In genomic region chr10:101355307-101355706, GRCh38 we compare ENCODE assay signal across 9 cellular contexts. TPM values are rescaled to one million over a fixed set of nuclear protein-coding genes. Genes with fewer than 3 reads are reported as not detected.
DNase-seq lines count a peak whose midpoint lies in the region; ATAC-seq and TF ChIP-seq lines count a peak whose summit lies in the region.
"Had no signal": no experiment of that assay in that cellular context is flagged by ENCODE, and none has a peak within 500 bp of the region (broad histone marks: within the 10 kb centered on the region; RNA-seq: fewer than 3 reads in every experiment).

No MANE protein-coding gene starts in this region.

- peaks cover 28% of the 10 kb centered on the region for H3K4me1 Mint-ChIP-seq in chondrocyte (ENCODE audit: low read depth)
- peaks cover 20 to 43% (median 35%) of the 10 kb centered on the region in 4 donors for H3K4me1 Mint-ChIP-seq in naive thymus-derived CD8-positive, alpha-beta T cell

- no peak for DNase-seq in Jurkat, Clone E6-1 (ENCODE audit: low read depth, low spot score)
- DNase-seq in chondrocyte (ENCODE audit: low spot score) = no peak
- no peak for DNase-seq in naive thymus-derived CD8-positive, alpha-beta T cell
- DNase-seq in stimulated activated CD4-positive, alpha-beta T cell treated with anti-CD3 and anti-CD28 coated beads, Interleukin-15, amount 100 ng/mL, for 24 hours = no peak
- DNase-seq in central memory CD4-positive, alpha-beta T cell = no peak
- DNase-seq: GOT3 had no signal

- POLR2A ChIA-PET in naive thymus-derived CD8-positive, alpha-beta T cell (lab: Charles Lee) = interaction anchor here (1.2 to 1.5 kb wide), 2 partner anchors 8 to 24 kb away, joined by 3 read pairs; no protein-coding TSS in a partner anchor

- ATAC-seq in naive thymus-derived CD8-positive, alpha-beta T cell = no peak
- ATAC-seq in GM21367 (IDR thresholded peaks at IDR 0.05; ENCODE audit: unreplicated experiment) = no peak
- no peak for ATAC-seq in GM18511 (IDR thresholded peaks at IDR 0.05; ENCODE audit: unreplicated experiment)

- H3K4me3 Mint-ChIP-seq in chondrocyte (ENCODE audit: unreplicated experiment) = peak overlapping the region; percentile 98
- peak overlapping the region; percentile 94 to 100 (median 98) for H3K4me3 Mint-ChIP-seq in naive thymus-derived CD8-positive, alpha-beta T cell

- H3K9me3 ChIP-seq in BLaER1 = no peaks in the 10 kb centered on the region

- no peak overlapping the region for H3K27ac ChIP-seq in BLaER1

- H4K20me1 ChIP-seq in BLaER1 = peaks cover 56% of the 10 kb centered on the region

- no peaks in the 10 kb centered on the region for H3K9me3 Mint-ChIP-seq in chondrocyte (ENCODE audit: low read depth)
- H3K9me3 Mint-ChIP-seq in naive thymus-derived CD8-positive, alpha-beta T cell = no peaks in the 10 kb centered on the region

- peaks cover 20% of the 10 kb centered on the region for H3K4me1 ChIP-seq in BLaER1

- peaks cover 4% of the 10 kb centered on the region for H3K27me3 Mint-ChIP-seq in chondrocyte (ENCODE audit: low read depth)
- peaks cover 2 to 16% (median 7%) of the 10 kb centered on the region in 5 donors for H3K27me3 Mint-ChIP-seq in naive thymus-derived CD8-positive, alpha-beta T cell

- peak overlapping the region; percentile 96 for H3K4me2 ChIP-seq in BLaER1

- no peaks in the 10 kb centered on the region for H3K36me3 Mint-ChIP-seq in chondrocyte (ENCODE audit: low read depth)
- H3K36me3 Mint-ChIP-seq in naive thymus-derived CD8-positive, alpha-beta T cell = peaks cover 0 to 8% (median 0%) of the 10 kb centered on the region in 3 donors

- no peak for TF ChIP-seq CTCF in chondrocyte (IDR thresholded peaks at IDR 0.05)

- peak overlapping the region; percentile 99 for H3K27ac Mint-ChIP-seq in chondrocyte (ENCODE audit: unreplicated experiment)
- H3K27ac Mint-ChIP-seq in naive thymus-derived CD8-positive, alpha-beta T cell = peak overlapping the region in 9 of 10 donors; percentile 37 to 99 (median 98)

- H3K27me3 ChIP-seq in BLaER1 = no peaks in the 10 kb centered on the region

- H3K36me3 ChIP-seq in BLaER1 = peaks cover 3% of the 10 kb centered on the region; the same call in 1 of the 2 replicates

- H3K4me3 ChIP-seq in BLaER1 = peak overlapping the region; percentile 90
- H3K4me3 ChIP-seq in Jurkat, Clone E6-1 (ENCODE audit: low read length) = peak overlapping the region; percentile 72; the same call in 1 of the 2 replicates

- peak overlapping the region; percentile 90 for H3K9ac ChIP-seq in BLaER1

RNA-seq across cellular contexts. Expression of gene BTRC, which starts 1.3 kb away (rescaled TPM):
- 12.9 TPM for polyA plus RNA-seq in Jurkat, Clone E6-1 (2012; ENCODE audit: insufficient read depth, insufficient read length)
- 28.6 to 29.7 TPM (median 29.3 TPM) in 3 replicates for total RNA-seq in chondrocyte
- 10 to 100 TPM; 23.3 to 23.8 TPM for total RNA-seq in naive thymus-derived CD8-positive, alpha-beta T cell
- 10 to 100 TPM in 1 of 3 donors, 1 to 10 TPM in 2; 7.9 to 11.0 (median 8.6) TPM for polyA plus RNA-seq in naive thymus-derived CD8-positive, alpha-beta T cell
